Comparison of ENCODE assay signal across 1 cellular context in genomic region chr11:18384157-18384641, GRCh38.
TF ChIP-seq lines count a peak whose summit lies in the region.

No MANE protein-coding gene starts in this region.

TF ChIP-seq in K562, 482 proteins besides CTCF, POLR2A, EP300 and RAD21 (continued from another document and continues in another):
- TF ChIP-seq, protein P1, sequence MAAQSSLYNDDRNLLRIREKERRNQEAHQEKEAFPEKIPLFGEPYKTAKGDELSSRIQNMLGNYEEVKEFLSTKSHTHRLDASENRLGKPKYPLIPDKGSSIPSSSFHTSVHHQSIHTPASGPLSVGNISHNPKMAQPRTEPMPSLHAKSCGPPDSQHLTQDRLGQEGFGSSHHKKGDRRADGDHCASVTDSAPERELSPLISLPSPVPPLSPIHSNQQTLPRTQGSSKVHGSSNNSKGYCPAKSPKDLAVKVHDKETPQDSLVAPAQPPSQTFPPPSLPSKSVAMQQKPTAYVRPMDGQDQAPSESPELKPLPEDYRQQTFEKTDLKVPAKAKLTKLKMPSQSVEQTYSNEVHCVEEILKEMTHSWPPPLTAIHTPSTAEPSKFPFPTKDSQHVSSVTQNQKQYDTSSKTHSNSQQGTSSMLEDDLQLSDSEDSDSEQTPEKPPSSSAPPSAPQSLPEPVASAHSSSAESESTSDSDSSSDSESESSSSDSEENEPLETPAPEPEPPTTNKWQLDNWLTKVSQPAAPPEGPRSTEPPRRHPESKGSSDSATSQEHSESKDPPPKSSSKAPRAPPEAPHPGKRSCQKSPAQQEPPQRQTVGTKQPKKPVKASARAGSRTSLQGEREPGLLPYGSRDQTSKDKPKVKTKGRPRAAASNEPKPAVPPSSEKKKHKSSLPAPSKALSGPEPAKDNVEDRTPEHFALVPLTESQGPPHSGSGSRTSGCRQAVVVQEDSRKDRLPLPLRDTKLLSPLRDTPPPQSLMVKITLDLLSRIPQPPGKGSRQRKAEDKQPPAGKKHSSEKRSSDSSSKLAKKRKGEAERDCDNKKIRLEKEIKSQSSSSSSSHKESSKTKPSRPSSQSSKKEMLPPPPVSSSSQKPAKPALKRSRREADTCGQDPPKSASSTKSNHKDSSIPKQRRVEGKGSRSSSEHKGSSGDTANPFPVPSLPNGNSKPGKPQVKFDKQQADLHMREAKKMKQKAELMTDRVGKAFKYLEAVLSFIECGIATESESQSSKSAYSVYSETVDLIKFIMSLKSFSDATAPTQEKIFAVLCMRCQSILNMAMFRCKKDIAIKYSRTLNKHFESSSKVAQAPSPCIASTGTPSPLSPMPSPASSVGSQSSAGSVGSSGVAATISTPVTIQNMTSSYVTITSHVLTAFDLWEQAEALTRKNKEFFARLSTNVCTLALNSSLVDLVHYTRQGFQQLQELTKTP (IDR thresholded peaks at IDR 0.05; ENCODE audit: low read depth in 1 of 2, partially characterized antibody in 2 of 2) = no peak
- TF ChIP-seq ZNF324 (CRISPR knock-in tag; IDR thresholded peaks at IDR 0.05) = 0 out of 2 replicates have a peak, but pooled peaks have one; percentile 20
- no peak for TF ChIP-seq STAT5B (CRISPR knock-in tag; IDR thresholded peaks at IDR 0.05)
- 0 out of 4 replicates have a peak, but pooled peaks of 1 of the 2 experiments have one; percentile 19 for TF ChIP-seq FOXK2 (conservative IDR thresholded peaks at IDR 0.05 in 1 of 2, IDR thresholded peaks at IDR 0.05 in 1 of 2; ENCODE audit: low read depth in 2 of 2)
- peak; percentile 69; the same call in 1 of the 2 replicates for TF ChIP-seq NFRKB (IDR thresholded peaks at IDR 0.05; ENCODE audit: low read depth)
- peak; percentile 70; the same call in 1 of the 2 replicates for TF ChIP-seq GTF2E2 (tag; IDR thresholded peaks at IDR 0.05)
- no peak for TF ChIP-seq NR2C2 (CRISPR knock-in tag; IDR thresholded peaks at IDR 0.05)
- TF ChIP-seq NR2C2 (tag; IDR thresholded peaks at IDR 0.05) = peak; percentile 63
- TF ChIP-seq PHF8 (IDR thresholded peaks at IDR 0.05; ENCODE audit: borderline replicate concordance, low read length) = peak; percentile 11; the same call in 1 of the 2 replicates
- no peak for TF ChIP-seq CEBPG (CRISPR knock-in tag; IDR thresholded peaks at IDR 0.05)
- no peak for TF ChIP-seq CEBPG (tag; conservative IDR thresholded peaks at IDR 0.05 in 1 of 2, IDR thresholded peaks at IDR 0.05 in 1 of 2)
- 0 out of 2 replicates have a peak, but pooled peaks have one; percentile 18 for TF ChIP-seq MYC (IDR thresholded peaks at IDR 0.05; ENCODE audit: low read depth, low read length)
- TF ChIP-seq MYC (CRISPR knock-in tag; IDR thresholded peaks at IDR 0.05; ENCODE audit: borderline replicate concordance, low read depth) = no peak
- TF ChIP-seq PTBP1 (IDR thresholded peaks at IDR 0.05; ENCODE audit: low read depth, low read length) = no peak
- 0 out of 2 replicates have a peak, but pooled peaks have one; percentile 63 for TF ChIP-seq SMAD4 (CRISPR knock-in tag; conservative IDR thresholded peaks at IDR 0.05)
- TF ChIP-seq ZNF586 (CRISPR knock-in tag; conservative IDR thresholded peaks at IDR 0.05) = 0 out of 2 replicates have a peak, but pooled peaks have one; percentile 34
- no peak for TF ChIP-seq ZC3H8 (IDR thresholded peaks at IDR 0.05)
- peak; percentile 61; the same call in 1 of the 2 replicates for TF ChIP-seq ZNF644 (tag; IDR thresholded peaks at IDR 0.05; ENCODE audit: low read depth)
- no peak for TF ChIP-seq CTBP1 (IDR thresholded peaks at IDR 0.05; ENCODE audit: borderline replicate concordance)
- no peak for TF ChIP-seq MTA2 (IDR thresholded peaks at IDR 0.05; ENCODE audit: low read depth)
- TF ChIP-seq IFI16 (CRISPR knock-in tag; IDR thresholded peaks at IDR 0.05) = 0 out of 2 replicates have a peak, but pooled peaks have one; percentile 13
- no peak for TF ChIP-seq SMC3 (conservative IDR thresholded peaks at IDR 0.05; ENCODE audit: insufficient read depth, low read depth, low read length)
- no peak for TF ChIP-seq POLR2H (tag; IDR thresholded peaks at IDR 0.05; ENCODE audit: low read depth)
- TF ChIP-seq FOSL1 (tag; conservative IDR thresholded peaks at IDR 0.05) = peak; percentile 46
- TF ChIP-seq SMARCC2 (IDR thresholded peaks at IDR 0.05; ENCODE audit: low read depth) = no peak
- 0 out of 2 replicates have a peak, but pooled peaks have one; percentile 17 for TF ChIP-seq ZNF76 (CRISPR knock-in tag; IDR thresholded peaks at IDR 0.05; ENCODE audit: borderline replicate concordance)
- TF ChIP-seq, protein P2, sequence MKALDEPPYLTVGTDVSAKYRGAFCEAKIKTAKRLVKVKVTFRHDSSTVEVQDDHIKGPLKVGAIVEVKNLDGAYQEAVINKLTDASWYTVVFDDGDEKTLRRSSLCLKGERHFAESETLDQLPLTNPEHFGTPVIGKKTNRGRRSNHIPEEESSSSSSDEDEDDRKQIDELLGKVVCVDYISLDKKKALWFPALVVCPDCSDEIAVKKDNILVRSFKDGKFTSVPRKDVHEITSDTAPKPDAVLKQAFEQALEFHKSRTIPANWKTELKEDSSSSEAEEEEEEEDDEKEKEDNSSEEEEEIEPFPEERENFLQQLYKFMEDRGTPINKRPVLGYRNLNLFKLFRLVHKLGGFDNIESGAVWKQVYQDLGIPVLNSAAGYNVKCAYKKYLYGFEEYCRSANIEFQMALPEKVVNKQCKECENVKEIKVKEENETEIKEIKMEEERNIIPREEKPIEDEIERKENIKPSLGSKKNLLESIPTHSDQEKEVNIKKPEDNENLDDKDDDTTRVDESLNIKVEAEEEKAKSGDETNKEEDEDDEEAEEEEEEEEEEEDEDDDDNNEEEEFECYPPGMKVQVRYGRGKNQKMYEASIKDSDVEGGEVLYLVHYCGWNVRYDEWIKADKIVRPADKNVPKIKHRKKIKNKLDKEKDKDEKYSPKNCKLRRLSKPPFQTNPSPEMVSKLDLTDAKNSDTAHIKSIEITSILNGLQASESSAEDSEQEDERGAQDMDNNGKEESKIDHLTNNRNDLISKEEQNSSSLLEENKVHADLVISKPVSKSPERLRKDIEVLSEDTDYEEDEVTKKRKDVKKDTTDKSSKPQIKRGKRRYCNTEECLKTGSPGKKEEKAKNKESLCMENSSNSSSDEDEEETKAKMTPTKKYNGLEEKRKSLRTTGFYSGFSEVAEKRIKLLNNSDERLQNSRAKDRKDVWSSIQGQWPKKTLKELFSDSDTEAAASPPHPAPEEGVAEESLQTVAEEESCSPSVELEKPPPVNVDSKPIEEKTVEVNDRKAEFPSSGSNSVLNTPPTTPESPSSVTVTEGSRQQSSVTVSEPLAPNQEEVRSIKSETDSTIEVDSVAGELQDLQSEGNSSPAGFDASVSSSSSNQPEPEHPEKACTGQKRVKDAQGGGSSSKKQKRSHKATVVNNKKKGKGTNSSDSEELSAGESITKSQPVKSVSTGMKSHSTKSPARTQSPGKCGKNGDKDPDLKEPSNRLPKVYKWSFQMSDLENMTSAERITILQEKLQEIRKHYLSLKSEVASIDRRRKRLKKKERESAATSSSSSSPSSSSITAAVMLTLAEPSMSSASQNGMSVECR (CRISPR knock-in tag; IDR thresholded peaks at IDR 0.05) = no peak
- no peak for TF ChIP-seq ZNF143 (CRISPR knock-in tag; IDR thresholded peaks at IDR 0.05)
- peak in 1 of 2 experiments; percentile 8; a peak in 1 of 4 replicates for TF ChIP-seq ZNF639 (CRISPR knock-in tag; conservative IDR thresholded peaks at IDR 0.05 in 1 of 2, IDR thresholded peaks at IDR 0.05 in 1 of 2)
- no peak for TF ChIP-seq ATF4 (CRISPR knock-in tag; IDR thresholded peaks at IDR 0.05)
- peak; percentile 62 for TF ChIP-seq GABPA (tag; conservative IDR thresholded peaks at IDR 0.05; ENCODE audit: low read depth)
- TF ChIP-seq, protein P3, sequence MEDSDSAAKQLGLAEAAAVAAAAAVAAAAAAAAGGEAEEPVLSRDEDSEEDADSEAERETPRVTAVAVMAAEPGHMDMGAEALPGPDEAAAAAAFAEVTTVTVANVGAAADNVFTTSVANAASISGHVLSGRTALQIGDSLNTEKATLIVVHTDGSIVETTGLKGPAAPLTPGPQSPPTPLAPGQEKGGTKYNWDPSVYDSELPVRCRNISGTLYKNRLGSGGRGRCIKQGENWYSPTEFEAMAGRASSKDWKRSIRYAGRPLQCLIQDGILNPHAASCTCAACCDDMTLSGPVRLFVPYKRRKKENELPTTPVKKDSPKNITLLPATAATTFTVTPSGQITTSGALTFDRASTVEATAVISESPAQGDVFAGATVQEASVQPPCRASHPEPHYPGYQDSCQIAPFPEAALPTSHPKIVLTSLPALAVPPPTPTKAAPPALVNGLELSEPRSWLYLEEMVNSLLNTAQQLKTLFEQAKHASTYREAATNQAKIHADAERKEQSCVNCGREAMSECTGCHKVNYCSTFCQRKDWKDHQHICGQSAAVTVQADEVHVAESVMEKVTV (CRISPR knock-in tag; IDR thresholded peaks at IDR 0.05) = 0 out of 2 replicates have a peak, but pooled peaks have one; percentile 23
- no peak for TF ChIP-seq EGR1 (conservative IDR thresholded peaks at IDR 0.05)
- no peak for TF ChIP-seq NUFIP1 (IDR thresholded peaks at IDR 0.05; ENCODE audit: partially characterized antibody)
- peak; percentile 58; the same call in 1 of the 2 replicates for TF ChIP-seq KLF6 (CRISPR knock-in tag; IDR thresholded peaks at IDR 0.05; ENCODE audit: borderline replicate concordance)
- TF ChIP-seq TRIM28 (IDR thresholded peaks at IDR 0.05) = no peak
- TF ChIP-seq U2AF2 (optimal IDR thresholded peaks at IDR 0.05; ENCODE audit: low read depth, low read length) = no peak
- TF ChIP-seq, protein P4, sequence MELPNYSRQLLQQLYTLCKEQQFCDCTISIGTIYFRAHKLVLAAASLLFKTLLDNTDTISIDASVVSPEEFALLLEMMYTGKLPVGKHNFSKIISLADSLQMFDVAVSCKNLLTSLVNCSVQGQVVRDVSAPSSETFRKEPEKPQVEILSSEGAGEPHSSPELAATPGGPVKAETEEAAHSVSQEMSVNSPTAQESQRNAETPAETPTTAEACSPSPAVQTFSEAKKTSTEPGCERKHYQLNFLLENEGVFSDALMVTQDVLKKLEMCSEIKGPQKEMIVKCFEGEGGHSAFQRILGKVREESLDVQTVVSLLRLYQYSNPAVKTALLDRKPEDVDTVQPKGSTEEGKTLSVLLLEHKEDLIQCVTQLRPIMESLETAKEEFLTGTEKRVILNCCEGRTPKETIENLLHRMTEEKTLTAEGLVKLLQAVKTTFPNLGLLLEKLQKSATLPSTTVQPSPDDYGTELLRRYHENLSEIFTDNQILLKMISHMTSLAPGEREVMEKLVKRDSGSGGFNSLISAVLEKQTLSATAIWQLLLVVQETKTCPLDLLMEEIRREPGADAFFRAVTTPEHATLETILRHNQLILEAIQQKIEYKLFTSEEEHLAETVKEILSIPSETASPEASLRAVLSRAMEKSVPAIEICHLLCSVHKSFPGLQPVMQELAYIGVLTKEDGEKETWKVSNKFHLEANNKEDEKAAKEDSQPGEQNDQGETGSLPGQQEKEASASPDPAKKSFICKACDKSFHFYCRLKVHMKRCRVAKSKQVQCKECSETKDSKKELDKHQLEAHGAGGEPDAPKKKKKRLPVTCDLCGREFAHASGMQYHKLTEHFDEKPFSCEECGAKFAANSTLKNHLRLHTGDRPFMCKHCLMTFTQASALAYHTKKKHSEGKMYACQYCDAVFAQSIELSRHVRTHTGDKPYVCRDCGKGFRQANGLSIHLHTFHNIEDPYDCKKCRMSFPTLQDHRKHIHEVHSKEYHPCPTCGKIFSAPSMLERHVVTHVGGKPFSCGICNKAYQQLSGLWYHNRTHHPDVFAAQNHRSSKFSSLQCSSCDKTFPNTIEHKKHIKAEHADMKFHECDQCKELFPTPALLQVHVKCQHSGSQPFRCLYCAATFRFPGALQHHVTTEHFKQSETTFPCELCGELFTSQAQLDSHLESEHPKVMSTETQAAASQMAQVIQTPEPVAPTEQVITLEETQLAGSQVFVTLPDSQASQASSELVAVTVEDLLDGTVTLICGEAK (IDR thresholded peaks at IDR 0.05) = peak; percentile 30; the same call in 1 of the 2 replicates
- TF ChIP-seq, protein P4 (CRISPR knock-in tag; IDR thresholded peaks at IDR 0.05) = no peak
- no peak for TF ChIP-seq POLR2AphosphoS2 (IDR thresholded peaks at IDR 0.05; ENCODE audit: low read length)
- TF ChIP-seq TEAD1 (CRISPR knock-in tag; IDR thresholded peaks at IDR 0.05) = no peak
